In the genomic region with DNA sequence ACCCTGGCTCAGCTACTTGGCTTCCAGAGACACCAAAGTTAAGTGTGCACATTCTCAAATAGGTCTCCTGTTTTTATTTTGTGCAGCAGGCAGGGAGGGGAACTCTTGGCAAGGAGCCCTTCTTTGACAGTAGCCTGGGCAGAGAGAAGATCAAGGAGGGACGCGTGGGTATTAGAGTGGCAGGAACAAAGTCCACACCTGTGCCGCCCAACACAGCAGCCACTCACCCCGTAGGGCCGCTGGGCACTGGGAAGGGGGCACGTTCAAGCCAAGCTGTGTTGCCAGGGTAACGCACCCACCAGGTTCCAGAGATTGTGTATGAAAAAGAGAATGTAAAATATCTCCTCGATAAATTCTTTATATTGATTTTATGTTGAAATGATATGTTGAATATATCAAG, we compare ENCODE assay signal across 2 cellular contexts.
TF ChIP-seq lines count a peak whose summit lies in the region.

No MANE protein-coding gene starts in this region.

TF ChIP-seq in SK-N-SH, 30 proteins besides CTCF, POLR2A, EP300 and RAD21 (continued from another document):
- no peak for TF ChIP-seq FOXJ3 (CRISPR knock-in tag; IDR thresholded peaks at IDR 0.05)
- no peak for TF ChIP-seq GABPA (IDR thresholded peaks at IDR 0.05; ENCODE audit: low read depth)

TF ChIP-seq in SK-N-SH treated with all-trans-retinoic acid at 6 μM for 48 hours, 23 proteins besides CTCF, POLR2A, EP300 and RAD21:
- TF ChIP-seq, protein P1, sequence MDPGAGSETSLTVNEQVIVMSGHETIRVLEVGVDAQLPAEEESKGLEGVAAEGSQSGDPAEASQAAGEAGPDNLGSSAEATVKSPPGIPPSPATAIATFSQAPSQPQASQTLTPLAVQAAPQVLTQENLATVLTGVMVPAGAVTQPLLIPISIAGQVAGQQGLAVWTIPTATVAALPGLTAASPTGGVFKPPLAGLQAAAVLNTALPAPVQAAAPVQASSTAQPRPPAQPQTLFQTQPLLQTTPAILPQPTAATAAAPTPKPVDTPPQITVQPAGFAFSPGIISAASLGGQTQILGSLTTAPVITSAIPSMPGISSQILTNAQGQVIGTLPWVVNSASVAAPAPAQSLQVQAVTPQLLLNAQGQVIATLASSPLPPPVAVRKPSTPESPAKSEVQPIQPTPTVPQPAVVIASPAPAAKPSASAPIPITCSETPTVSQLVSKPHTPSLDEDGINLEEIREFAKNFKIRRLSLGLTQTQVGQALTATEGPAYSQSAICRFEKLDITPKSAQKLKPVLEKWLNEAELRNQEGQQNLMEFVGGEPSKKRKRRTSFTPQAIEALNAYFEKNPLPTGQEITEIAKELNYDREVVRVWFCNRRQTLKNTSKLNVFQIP (CRISPR knock-in tag; IDR thresholded peaks at IDR 0.05; ENCODE audit: borderline replicate concordance, low read depth), result no peak
- no peak for TF ChIP-seq SNAI2 (CRISPR knock-in tag; IDR thresholded peaks at IDR 0.05)
- TF ChIP-seq ESRRG (CRISPR knock-in tag; IDR thresholded peaks at IDR 0.05), result no peak
- TF ChIP-seq OSR1 (CRISPR knock-in tag; IDR thresholded peaks at IDR 0.05), result no peak
- TF ChIP-seq ARNTL (CRISPR knock-in tag; IDR thresholded peaks at IDR 0.05; ENCODE audit: borderline replicate concordance, low read depth), result no peak
- no peak for TF ChIP-seq ZFP3 (CRISPR knock-in tag; IDR thresholded peaks at IDR 0.05)
- TF ChIP-seq ZNF70 (CRISPR knock-in tag; IDR thresholded peaks at IDR 0.05), result no peak
- TF ChIP-seq ZC3H10 (CRISPR knock-in tag; IDR thresholded peaks at IDR 0.05), result no peak
- no peak for TF ChIP-seq TOX (CRISPR knock-in tag; IDR thresholded peaks at IDR 0.05; ENCODE audit: borderline replicate concordance)
- no peak for TF ChIP-seq ISL1 (CRISPR knock-in tag; IDR thresholded peaks at IDR 0.05)
- no peak for TF ChIP-seq BACH2 (CRISPR knock-in tag; IDR thresholded peaks at IDR 0.05; ENCODE audit: borderline replicate concordance)
- TF ChIP-seq TCF4 (CRISPR knock-in tag; IDR thresholded peaks at IDR 0.05; ENCODE audit: borderline replicate concordance), result no peak
- TF ChIP-seq CSDC2 (CRISPR knock-in tag; IDR thresholded peaks at IDR 0.05), result no peak
